In the genomic region with DNA sequence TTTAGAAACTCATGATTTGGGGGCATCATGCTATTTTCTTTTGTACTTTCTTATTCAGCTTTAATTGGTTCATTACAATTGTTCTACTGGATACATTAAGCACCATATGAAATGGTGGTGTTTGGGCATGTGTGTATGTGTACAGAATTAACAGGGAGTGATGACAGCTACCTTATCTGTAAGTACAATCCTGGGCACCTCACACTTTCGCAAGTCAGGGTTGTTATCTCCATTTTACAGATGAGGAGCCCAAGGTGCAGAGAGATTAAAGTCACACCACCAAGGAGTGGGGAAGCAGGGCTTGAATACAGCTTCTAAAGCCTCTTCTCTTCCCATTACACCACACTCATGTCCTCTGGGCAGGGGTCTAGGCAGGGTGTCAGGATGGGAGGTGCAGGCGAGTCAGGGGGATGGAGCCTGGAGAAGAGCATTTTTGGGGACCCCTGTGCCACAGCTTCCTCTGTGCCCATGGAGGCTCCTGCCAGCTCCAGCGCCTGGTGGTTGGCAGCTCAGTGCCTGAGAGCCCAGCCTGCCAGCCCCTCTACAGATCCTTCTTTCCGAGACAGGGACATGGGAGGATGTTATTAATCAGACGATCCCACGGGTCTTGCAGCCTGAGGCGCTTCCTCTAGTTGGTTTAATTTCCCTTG, we compare ENCODE assay signal across 1 cellular context.
TF ChIP-seq lines count a peak whose summit lies in the region.

No MANE protein-coding gene starts in this region.

TF ChIP-seq in K562, 482 proteins besides CTCF, POLR2A, EP300 and RAD21 (continued from another document and continues in another):
- TF ChIP-seq, protein P1, sequence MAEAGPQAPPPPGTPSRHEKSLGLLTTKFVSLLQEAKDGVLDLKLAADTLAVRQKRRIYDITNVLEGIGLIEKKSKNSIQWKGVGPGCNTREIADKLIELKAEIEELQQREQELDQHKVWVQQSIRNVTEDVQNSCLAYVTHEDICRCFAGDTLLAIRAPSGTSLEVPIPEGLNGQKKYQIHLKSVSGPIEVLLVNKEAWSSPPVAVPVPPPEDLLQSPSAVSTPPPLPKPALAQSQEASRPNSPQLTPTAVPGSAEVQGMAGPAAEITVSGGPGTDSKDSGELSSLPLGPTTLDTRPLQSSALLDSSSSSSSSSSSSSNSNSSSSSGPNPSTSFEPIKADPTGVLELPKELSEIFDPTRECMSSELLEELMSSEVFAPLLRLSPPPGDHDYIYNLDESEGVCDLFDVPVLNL (CRISPR knock-in tag; IDR thresholded peaks at IDR 0.05; ENCODE audit: low read depth), result no peak
- no peak for TF ChIP-seq NR1H2 (CRISPR knock-in tag; IDR thresholded peaks at IDR 0.05)
- TF ChIP-seq SOX6 (IDR thresholded peaks at IDR 0.05), result peak; percentile 85
- TF ChIP-seq BHLHE40 (IDR thresholded peaks at IDR 0.05; ENCODE audit: low read length), result peak; percentile 86
- TF ChIP-seq SMARCB1 (IDR thresholded peaks at IDR 0.05; ENCODE audit: insufficient read length, low read depth), result no peak
- no peak for TF ChIP-seq TOE1 (IDR thresholded peaks at IDR 0.05; ENCODE audit: borderline replicate concordance)
- no peak for TF ChIP-seq TOE1 (CRISPR knock-in tag; IDR thresholded peaks at IDR 0.05; ENCODE audit: borderline replicate concordance, low read depth)
- TF ChIP-seq, protein P2, sequence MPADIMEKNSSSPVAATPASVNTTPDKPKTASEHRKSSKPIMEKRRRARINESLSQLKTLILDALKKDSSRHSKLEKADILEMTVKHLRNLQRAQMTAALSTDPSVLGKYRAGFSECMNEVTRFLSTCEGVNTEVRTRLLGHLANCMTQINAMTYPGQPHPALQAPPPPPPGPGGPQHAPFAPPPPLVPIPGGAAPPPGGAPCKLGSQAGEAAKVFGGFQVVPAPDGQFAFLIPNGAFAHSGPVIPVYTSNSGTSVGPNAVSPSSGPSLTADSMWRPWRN (IDR thresholded peaks at IDR 0.05; ENCODE audit: low read depth), result peak; percentile 73; the same call in 1 of the 2 replicates
- TF ChIP-seq ZNF133 (CRISPR knock-in tag; IDR thresholded peaks at IDR 0.05), result no peak
- no peak for TF ChIP-seq ZNF347 (CRISPR knock-in tag; IDR thresholded peaks at IDR 0.05; ENCODE audit: low read depth)
- TF ChIP-seq, protein P3, sequence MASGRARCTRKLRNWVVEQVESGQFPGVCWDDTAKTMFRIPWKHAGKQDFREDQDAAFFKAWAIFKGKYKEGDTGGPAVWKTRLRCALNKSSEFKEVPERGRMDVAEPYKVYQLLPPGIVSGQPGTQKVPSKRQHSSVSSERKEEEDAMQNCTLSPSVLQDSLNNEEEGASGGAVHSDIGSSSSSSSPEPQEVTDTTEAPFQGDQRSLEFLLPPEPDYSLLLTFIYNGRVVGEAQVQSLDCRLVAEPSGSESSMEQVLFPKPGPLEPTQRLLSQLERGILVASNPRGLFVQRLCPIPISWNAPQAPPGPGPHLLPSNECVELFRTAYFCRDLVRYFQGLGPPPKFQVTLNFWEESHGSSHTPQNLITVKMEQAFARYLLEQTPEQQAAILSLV (tag; IDR thresholded peaks at IDR 0.05), result no peak
- no peak for TF ChIP-seq GATAD2B (IDR thresholded peaks at IDR 0.05; ENCODE audit: borderline replicate concordance)
- TF ChIP-seq FOSL1 (tag; conservative IDR thresholded peaks at IDR 0.05), result peak; percentile 65
- TF ChIP-seq SMARCA4 (IDR thresholded peaks at IDR 0.05), result peak; percentile 76
- TF ChIP-seq, protein P4, sequence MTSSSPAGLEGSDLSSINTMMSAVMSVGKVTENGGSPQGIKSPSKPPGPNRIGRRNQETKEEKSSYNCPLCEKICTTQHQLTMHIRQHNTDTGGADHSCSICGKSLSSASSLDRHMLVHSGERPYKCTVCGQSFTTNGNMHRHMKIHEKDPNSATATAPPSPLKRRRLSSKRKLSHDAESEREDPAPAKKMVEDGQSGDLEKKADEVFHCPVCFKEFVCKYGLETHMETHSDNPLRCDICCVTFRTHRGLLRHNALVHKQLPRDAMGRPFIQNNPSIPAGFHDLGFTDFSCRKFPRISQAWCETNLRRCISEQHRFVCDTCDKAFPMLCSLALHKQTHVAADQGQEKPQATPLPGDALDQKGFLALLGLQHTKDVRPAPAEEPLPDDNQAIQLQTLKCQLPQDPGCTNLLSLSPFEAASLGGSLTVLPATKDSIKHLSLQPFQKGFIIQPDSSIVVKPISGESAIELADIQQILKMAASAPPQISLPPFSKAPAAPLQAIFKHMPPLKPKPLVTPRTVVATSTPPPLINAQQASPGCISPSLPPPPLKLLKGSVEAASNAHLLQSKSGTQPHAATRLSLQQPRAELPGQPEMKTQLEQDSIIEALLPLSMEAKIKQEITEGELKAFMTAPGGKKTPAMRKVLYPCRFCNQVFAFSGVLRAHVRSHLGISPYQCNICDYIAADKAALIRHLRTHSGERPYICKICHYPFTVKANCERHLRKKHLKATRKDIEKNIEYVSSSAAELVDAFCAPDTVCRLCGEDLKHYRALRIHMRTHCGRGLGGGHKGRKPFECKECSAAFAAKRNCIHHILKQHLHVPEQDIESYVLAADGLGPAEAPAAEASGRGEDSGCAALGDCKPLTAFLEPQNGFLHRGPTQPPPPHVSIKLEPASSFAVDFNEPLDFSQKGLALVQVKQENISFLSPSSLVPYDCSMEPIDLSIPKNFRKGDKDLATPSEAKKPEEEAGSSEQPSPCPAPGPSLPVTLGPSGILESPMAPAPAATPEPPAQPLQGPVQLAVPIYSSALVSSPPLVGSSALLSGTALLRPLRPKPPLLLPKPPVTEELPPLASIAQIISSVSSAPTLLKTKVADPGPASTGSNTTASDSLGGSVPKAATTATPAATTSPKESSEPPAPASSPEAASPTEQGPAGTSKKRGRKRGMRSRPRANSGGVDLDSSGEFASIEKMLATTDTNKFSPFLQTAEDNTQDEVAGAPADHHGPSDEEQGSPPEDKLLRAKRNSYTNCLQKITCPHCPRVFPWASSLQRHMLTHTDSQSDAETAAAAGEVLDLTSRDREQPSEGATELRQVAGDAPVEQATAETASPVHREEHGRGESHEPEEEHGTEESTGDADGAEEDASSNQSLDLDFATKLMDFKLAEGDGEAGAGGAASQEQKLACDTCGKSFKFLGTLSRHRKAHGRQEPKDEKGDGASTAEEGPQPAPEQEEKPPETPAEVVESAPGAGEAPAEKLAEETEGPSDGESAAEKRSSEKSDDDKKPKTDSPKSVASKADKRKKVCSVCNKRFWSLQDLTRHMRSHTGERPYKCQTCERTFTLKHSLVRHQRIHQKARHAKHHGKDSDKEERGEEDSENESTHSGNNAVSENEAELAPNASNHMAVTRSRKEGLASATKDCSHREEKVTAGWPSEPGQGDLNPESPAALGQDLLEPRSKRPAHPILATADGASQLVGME (CRISPR knock-in tag; IDR thresholded peaks at IDR 0.05), result no peak
- TF ChIP-seq MED1 (CRISPR knock-in tag; IDR thresholded peaks at IDR 0.05; ENCODE audit: borderline replicate concordance), result no peak
- no peak for TF ChIP-seq GABPA (tag; conservative IDR thresholded peaks at IDR 0.05; ENCODE audit: low read depth)
- TF ChIP-seq FOXA3 (CRISPR knock-in tag; conservative IDR thresholded peaks at IDR 0.05 in 1 of 2, IDR thresholded peaks at IDR 0.05 in 1 of 2), result peak in 1 of 2 experiments; percentile 47; a peak in 1 of 4 replicates
- TF ChIP-seq ZNF699 (CRISPR knock-in tag; IDR thresholded peaks at IDR 0.05; ENCODE audit: insufficient replicate concordance), result no peak
- no peak for TF ChIP-seq ZNF75A (CRISPR knock-in tag; IDR thresholded peaks at IDR 0.05)
- peak; percentile 87 for TF ChIP-seq TCF3 (CRISPR knock-in tag; IDR thresholded peaks at IDR 0.05)
- TF ChIP-seq PHB (CRISPR knock-in tag; IDR thresholded peaks at IDR 0.05), result no peak
- no peak for TF ChIP-seq ZNF717 (CRISPR knock-in tag; IDR thresholded peaks at IDR 0.05)
- TF ChIP-seq ZFP30 (CRISPR knock-in tag; IDR thresholded peaks at IDR 0.05; ENCODE audit: borderline replicate concordance), result no peak
- TF ChIP-seq MTF1 (CRISPR knock-in tag; IDR thresholded peaks at IDR 0.05; ENCODE audit: borderline replicate concordance), result no peak
- TF ChIP-seq CREBBP (IDR thresholded peaks at IDR 0.05; ENCODE audit: low read depth, low read length), result no peak
- TF ChIP-seq POLR3A (IDR thresholded peaks at IDR 0.05; ENCODE audit: borderline replicate concordance, extremely low read depth, insufficient read depth, insufficient read length), result no peak
- TF ChIP-seq NFE2 (IDR thresholded peaks at IDR 0.05; ENCODE audit: low read depth), result 0 out of 2 replicates have a peak, but pooled peaks have one; percentile 34
- TF ChIP-seq, protein P5, sequence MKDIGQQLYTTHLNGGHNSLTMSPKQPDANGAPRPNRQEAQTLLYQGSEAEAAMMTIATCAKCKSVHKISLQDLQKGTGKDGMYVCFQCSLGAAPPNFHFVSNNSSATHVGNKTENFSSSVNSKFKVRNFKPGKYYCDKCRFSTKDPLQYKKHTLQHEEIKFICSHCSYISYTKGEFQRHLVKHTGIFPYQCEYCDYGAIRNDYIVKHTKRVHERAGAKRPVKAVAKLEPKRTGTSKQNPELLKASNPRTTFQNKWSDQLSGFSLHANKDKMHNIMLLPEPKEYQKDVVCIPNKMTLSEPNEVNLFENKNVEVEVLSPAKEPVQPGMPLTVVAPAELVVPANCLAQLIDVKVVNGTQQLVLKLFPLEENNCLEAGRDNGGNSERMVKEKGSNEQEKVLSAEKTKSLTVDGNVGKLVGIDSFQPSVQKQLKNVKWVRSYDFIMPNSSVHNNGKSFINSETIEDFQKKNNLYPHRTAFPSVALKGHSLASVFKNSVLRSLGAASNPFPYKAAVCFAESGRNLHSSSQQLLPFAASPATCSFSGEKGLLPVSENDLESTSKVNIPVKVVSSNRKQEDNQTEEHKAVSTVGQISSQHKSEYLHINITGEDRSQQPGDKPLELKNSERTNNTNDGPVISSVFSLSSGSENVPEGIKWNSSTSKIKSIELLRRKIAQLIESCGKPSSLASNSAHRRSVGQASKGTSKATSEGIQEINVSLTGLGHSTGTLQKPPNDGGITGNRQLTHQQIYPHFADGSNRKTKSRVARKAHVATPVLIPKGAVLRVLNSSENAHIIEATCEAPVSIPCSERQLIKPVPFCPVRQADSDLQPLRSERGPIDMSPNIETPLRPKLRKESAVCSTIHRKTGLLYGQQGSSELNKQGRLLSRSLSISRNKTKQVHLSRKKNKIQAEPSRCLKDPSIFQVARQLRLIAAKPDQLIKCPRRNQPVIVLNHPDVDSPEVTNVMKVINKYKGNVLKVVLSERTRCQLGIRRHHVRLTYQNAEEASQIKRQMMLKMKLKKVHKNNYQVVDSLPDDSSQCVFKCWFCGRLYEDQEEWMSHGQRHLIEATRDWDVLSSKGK (CRISPR knock-in tag; IDR thresholded peaks at IDR 0.05), result no peak
- TF ChIP-seq, protein P6, sequence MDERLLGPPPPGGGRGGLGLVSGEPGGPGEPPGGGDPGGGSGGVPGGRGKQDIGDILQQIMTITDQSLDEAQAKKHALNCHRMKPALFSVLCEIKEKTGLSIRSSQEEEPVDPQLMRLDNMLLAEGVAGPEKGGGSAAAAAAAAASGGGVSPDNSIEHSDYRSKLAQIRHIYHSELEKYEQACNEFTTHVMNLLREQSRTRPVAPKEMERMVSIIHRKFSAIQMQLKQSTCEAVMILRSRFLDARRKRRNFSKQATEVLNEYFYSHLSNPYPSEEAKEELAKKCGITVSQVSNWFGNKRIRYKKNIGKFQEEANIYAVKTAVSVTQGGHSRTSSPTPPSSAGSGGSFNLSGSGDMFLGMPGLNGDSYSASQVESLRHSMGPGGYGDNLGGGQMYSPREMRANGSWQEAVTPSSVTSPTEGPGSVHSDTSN (CRISPR knock-in tag; IDR thresholded peaks at IDR 0.05; ENCODE audit: low read depth), result no peak
- TF ChIP-seq, protein P6 (tag; conservative IDR thresholded peaks at IDR 0.05; ENCODE audit: low read depth), result peak; percentile 62; the same call in 1 of the 2 replicates
- peak; percentile 93 for TF ChIP-seq TAL1 (IDR thresholded peaks at IDR 0.05)
- no peak for TF ChIP-seq SRSF3 (IDR thresholded peaks at IDR 0.05; ENCODE audit: insufficient read depth, low read length)
- TF ChIP-seq ZC3H4 (CRISPR knock-in tag; IDR thresholded peaks at IDR 0.05; ENCODE audit: borderline replicate concordance), result no peak
- peak; percentile 85 for TF ChIP-seq MTA2 (IDR thresholded peaks at IDR 0.05; ENCODE audit: low read depth)
- no peak for TF ChIP-seq HLTF (IDR thresholded peaks at IDR 0.05)
- TF ChIP-seq TRIM24 (IDR thresholded peaks at IDR 0.05), result peak; percentile 72 to 87
- TF ChIP-seq PTTG1 (tag; IDR thresholded peaks at IDR 0.05; ENCODE audit: low read depth), result no peak
- TF ChIP-seq, protein P7, sequence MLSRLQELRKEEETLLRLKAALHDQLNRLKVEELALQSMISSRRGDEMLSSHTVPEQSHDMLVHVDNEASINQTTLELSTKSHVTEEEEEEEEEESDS (CRISPR knock-in tag; IDR thresholded peaks at IDR 0.05), result no peak
- TF ChIP-seq, protein P8, sequence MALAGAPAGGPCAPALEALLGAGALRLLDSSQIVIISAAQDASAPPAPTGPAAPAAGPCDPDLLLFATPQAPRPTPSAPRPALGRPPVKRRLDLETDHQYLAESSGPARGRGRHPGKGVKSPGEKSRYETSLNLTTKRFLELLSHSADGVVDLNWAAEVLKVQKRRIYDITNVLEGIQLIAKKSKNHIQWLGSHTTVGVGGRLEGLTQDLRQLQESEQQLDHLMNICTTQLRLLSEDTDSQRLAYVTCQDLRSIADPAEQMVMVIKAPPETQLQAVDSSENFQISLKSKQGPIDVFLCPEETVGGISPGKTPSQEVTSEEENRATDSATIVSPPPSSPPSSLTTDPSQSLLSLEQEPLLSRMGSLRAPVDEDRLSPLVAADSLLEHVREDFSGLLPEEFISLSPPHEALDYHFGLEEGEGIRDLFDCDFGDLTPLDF (CRISPR knock-in tag; IDR thresholded peaks at IDR 0.05), result no peak
- TF ChIP-seq, protein P9, sequence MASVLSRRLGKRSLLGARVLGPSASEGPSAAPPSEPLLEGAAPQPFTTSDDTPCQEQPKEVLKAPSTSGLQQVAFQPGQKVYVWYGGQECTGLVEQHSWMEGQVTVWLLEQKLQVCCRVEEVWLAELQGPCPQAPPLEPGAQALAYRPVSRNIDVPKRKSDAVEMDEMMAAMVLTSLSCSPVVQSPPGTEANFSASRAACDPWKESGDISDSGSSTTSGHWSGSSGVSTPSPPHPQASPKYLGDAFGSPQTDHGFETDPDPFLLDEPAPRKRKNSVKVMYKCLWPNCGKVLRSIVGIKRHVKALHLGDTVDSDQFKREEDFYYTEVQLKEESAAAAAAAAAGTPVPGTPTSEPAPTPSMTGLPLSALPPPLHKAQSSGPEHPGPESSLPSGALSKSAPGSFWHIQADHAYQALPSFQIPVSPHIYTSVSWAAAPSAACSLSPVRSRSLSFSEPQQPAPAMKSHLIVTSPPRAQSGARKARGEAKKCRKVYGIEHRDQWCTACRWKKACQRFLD (CRISPR knock-in tag; IDR thresholded peaks at IDR 0.05), result no peak
- peak; percentile 25; the same call in 1 of the 2 replicates for TF ChIP-seq MYNN (IDR thresholded peaks at IDR 0.05)
- no peak for TF ChIP-seq MYNN (CRISPR knock-in tag; IDR thresholded peaks at IDR 0.05)
- TF ChIP-seq MAZ (CRISPR knock-in tag; conservative IDR thresholded peaks at IDR 0.05 in 1 of 2, IDR thresholded peaks at IDR 0.05 in 1 of 2), result no peak
- no peak for TF ChIP-seq SMARCA5 (IDR thresholded peaks at IDR 0.05)
- peak; percentile 74; the same call in 1 of the 2 replicates for TF ChIP-seq SMARCE1 (IDR thresholded peaks at IDR 0.05)
- TF ChIP-seq CREB1 (IDR thresholded peaks at IDR 0.05), result no peak
- no peak for TF ChIP-seq CREB1 (CRISPR knock-in tag; IDR thresholded peaks at IDR 0.05)
- no peak for TF ChIP-seq ZNF354B (CRISPR knock-in tag; IDR thresholded peaks at IDR 0.05)
- no peak for TF ChIP-seq HNRNPK (IDR thresholded peaks at IDR 0.05; ENCODE audit: low read depth, low read length, poor library complexity, severe bottlenecking)
